ENCODE assay signal across 8 cellular contexts in genomic region chr2:98730053-98730850, GRCh38. TPM values are rescaled to one million over a fixed set of nuclear protein-coding genes. Genes with fewer than 3 reads are reported as not detected.
DNase-seq lines count a peak whose midpoint lies in the region; ATAC-seq and TF ChIP-seq lines count a peak whose summit lies in the region.

No MANE protein-coding gene starts in this region.

- peaks cover 84% of the 10 kb centered on the region for H3K4me1 Mint-ChIP-seq in activated T-cell treated with anti-CD3 and anti-CD28 coated beads, Interleukin-2, amount 50 U/mL, for 72 hours (ENCODE audit: low read depth)
- peaks cover 22 to 47% (median 45%) of the 10 kb centered on the region in 3 donors for H3K4me1 Mint-ChIP-seq in naive B cell

- H3K9me3 ChIP-seq in GM23248 (ENCODE audit: low read depth) (no peaks in the 10 kb centered on the region), esophagus squamous epithelium (no peaks in the 10 kb centered on the region)

- H3K9me2 ChIP-seq in GM23248 (ENCODE audit: insufficient read depth): no peaks in the 10 kb centered on the region

- H3K4me3 ChIP-seq in ACC112 (ENCODE audit: low read depth, low read length): peak overlapping the region; percentile 64
- no peak overlapping the region for H3K4me3 ChIP-seq in GM23248
- H3K4me3 ChIP-seq in esophagus squamous epithelium: peak overlapping the region; percentile 61 to 93 (median 80)

- H3K27me3 ChIP-seq in ACC112 (ENCODE audit: insufficient read depth, low read length) (peaks cover 70% of the 10 kb centered on the region), GM23248 (replicated peaks; ENCODE audit: insufficient read depth) (peaks cover 91% of the 10 kb centered on the region), esophagus squamous epithelium (no peaks in the 10 kb centered on the region)

- H3K79me2 ChIP-seq in ACC112 (ENCODE audit: control insufficient read depth, insufficient read depth, low read length, unreplicated experiment) (no peaks in the 10 kb centered on the region), GM23248 (ENCODE audit: insufficient read depth) (no peaks in the 10 kb centered on the region)

- WGBS in GM23248 (ENCODE audit: low coverage in 1 of 2, low lambda C conversion rate in 2 of 2, missing lambda C conversion rate in 2 of 2), 2 experiments: 1 to 3% methylated on average over 20 to 63 of the region's 70 CpGs
- WGBS in esophagus squamous epithelium, 2 donors: 0 to 5% methylated on average over 13 to 17 of the region's 70 CpGs

- H4K20me1 ChIP-seq in GM23248 (ENCODE audit: insufficient read depth): no peaks in the 10 kb centered on the region

- DNase-seq in GM23248: peak; percentile 23
- DNase-seq in NCI-H69 (lab: John Stamatoyannopoulos, UW): peak; percentile 80
- peak; percentile 65 to 67 for DNase-seq in activated T-cell treated with anti-CD3 and anti-CD28 coated beads, Interleukin-2, amount 50 U/mL, for 72 hours
- no peak for DNase-seq in esophagus squamous epithelium (lab: John Stamatoyannopoulos, UW)
- peak; percentile 51 for DNase-seq in naive B cell
- peak; percentile 52 to 66 (median 60) for DNase-seq in stimulated activated naive CD4-positive, alpha-beta T cell (lab: John Stamatoyannopoulos, UW)

- H2AFZ ChIP-seq in ACC112 (ENCODE audit: low read length, unreplicated experiment) (peak overlapping the region; percentile 36), GM23248 (no peak overlapping the region)

- peak in 1 of 4 donors; percentile 46 for TF ChIP-seq POLR2A in esophagus squamous epithelium (IDR thresholded peaks at IDR 0.05)

- no peaks in the 10 kb centered on the region for H3K4me1 ChIP-seq in ACC112 (ENCODE audit: control insufficient read depth, insufficient read depth, low read length, unreplicated experiment)
- H3K4me1 ChIP-seq in GM23248 (ENCODE audit: insufficient read depth): no peaks in the 10 kb centered on the region
- H3K4me1 ChIP-seq in esophagus squamous epithelium: peaks cover 0 to 63% (median 9%) of the 10 kb centered on the region in 3 donors

- intact Hi-C loops in esophagus squamous epithelium (cut with DNase I): no loop called here

- in situ Hi-C loops in GM23248 (cut with MboI): no loop called here

- peaks cover 12% of the 10 kb centered on the region in 2 donors for H3K36me3 Mint-ChIP-seq in activated T-cell treated with anti-CD3 and anti-CD28 coated beads, Interleukin-2, amount 50 U/mL, for 72 hours (ENCODE audit: insufficient read depth in 2 of 2)
- no peaks in the 10 kb centered on the region for H3K36me3 Mint-ChIP-seq in naive B cell

- TF ChIP-seq CTCF in esophagus squamous epithelium (IDR thresholded peaks at IDR 0.05): no peak

- ATAC-seq in activated T-cell treated with anti-CD3 and anti-CD28 coated beads, Interleukin-2, amount 50 U/mL, for 72 hours (replicated peaks in 1 of 2): peak; percentile 28 to 33
- ATAC-seq in naive B cell (ENCODE audit: low read depth in 2 of 2) (peak; percentile 36 to 47), HG02970 (IDR thresholded peaks at IDR 0.05; ENCODE audit: low FRiP score, unreplicated experiment) (no peak)

- H3K4me2 ChIP-seq in GM23248 (ENCODE audit: unreplicated experiment): no peak overlapping the region

- peak overlapping the region; percentile 87 for H3K27ac Mint-ChIP-seq in activated T-cell treated with anti-CD3 and anti-CD28 coated beads, Interleukin-2, amount 50 U/mL, for 72 hours
- peak overlapping the region in 1 of 6 donors; percentile 51 for H3K27ac Mint-ChIP-seq in naive B cell

- peaks cover 0 to 3% of the 10 kb centered on the region in 2 donors for H3K9me3 Mint-ChIP-seq in activated T-cell treated with anti-CD3 and anti-CD28 coated beads, Interleukin-2, amount 50 U/mL, for 72 hours
- no peaks in the 10 kb centered on the region for H3K9me3 Mint-ChIP-seq in naive B cell

- no peaks in the 10 kb centered on the region for H3K36me3 ChIP-seq in ACC112 (ENCODE audit: insufficient read depth, low read length)
- no peaks in the 10 kb centered on the region for H3K36me3 ChIP-seq in GM23248 (ENCODE audit: low read depth)
- H3K36me3 ChIP-seq in esophagus squamous epithelium: no peaks in the 10 kb centered on the region

- peak overlapping the region; percentile 88 to 90 for H3K4me3 Mint-ChIP-seq in activated T-cell treated with anti-CD3 and anti-CD28 coated beads, Interleukin-2, amount 50 U/mL, for 72 hours
- peak overlapping the region; percentile 62 to 89 (median 83) for H3K4me3 Mint-ChIP-seq in naive B cell

- H3K27me3 Mint-ChIP-seq in activated T-cell treated with anti-CD3 and anti-CD28 coated beads, Interleukin-2, amount 50 U/mL, for 72 hours (ENCODE audit: low read depth): no peaks in the 10 kb centered on the region
- H3K27me3 Mint-ChIP-seq in naive B cell: no peaks in the 10 kb centered on the region

- no peak overlapping the region for H3K27ac ChIP-seq in ACC112 (ENCODE audit: low read depth, low read length)
- H3K27ac ChIP-seq in GM23248: no peak overlapping the region
- H3K27ac ChIP-seq in esophagus squamous epithelium: peak overlapping the region; percentile 63 to 94 (median 82)

- H3K9ac ChIP-seq in GM23248: no peak overlapping the region

- no peaks in the 10 kb centered on the region for H3F3A ChIP-seq in GM23248 (ENCODE audit: insufficient read depth)

RNA-seq across cellular contexts. Expression of gene MGAT4A, which starts 0.7 kb away (rescaled TPM):
- total RNA-seq in GM23248 (2014; rRNA removed; shearing (Covaris generic)): under 0.01 TPM in 1 of 2 replicates, not detected in the other
- polyA plus RNA-seq in GM23248 (2016; fragmentation: Nextera tagmentation; extraction: Ambion mirVana) (not detected in 2 replicates), naive B cell (ENCODE audit: low read depth in 6 of 6) (10 to 100 TPM; 13.7 to 47.2 (median 21.6) TPM)
- 100 to 1,000 TPM; 108 to 109 TPM for total RNA-seq in activated T-cell treated with anti-CD3 and anti-CD28 coated beads, Interleukin-2, amount 50 U/mL, for 72 hours
- total RNA-seq in esophagus squamous epithelium: 10 to 100 TPM in 1 of 4 donors, 1 to 10 TPM in 3; 4.1 to 11.6 (median 7.1) TPM

Comparison
In these comparisons a context has a peak if more than half of its experiments do, and no peak if none do; other contexts are left out.
1. H3K27ac ChIP-seq: peak in esophagus squamous epithelium (4 of 4); none in ACC112 (single experiment) and GM23248 (single experiment).
2. RNA of gene MGAT4A, which starts 0.7 kb away (total RNA-seq): 108 to 109 TPM in activated T-cell treated with anti-CD3 and anti-CD28 coated beads, Interleukin-2, amount 50 U/mL, for 72 hours; 4.1 to 11.6 TPM in esophagus squamous epithelium and under 0.01 TPM in GM23248; every median in the first group is over 4 times any median in the second.